1 cellular context compared by ENCODE assay signal in the genomic region with DNA sequence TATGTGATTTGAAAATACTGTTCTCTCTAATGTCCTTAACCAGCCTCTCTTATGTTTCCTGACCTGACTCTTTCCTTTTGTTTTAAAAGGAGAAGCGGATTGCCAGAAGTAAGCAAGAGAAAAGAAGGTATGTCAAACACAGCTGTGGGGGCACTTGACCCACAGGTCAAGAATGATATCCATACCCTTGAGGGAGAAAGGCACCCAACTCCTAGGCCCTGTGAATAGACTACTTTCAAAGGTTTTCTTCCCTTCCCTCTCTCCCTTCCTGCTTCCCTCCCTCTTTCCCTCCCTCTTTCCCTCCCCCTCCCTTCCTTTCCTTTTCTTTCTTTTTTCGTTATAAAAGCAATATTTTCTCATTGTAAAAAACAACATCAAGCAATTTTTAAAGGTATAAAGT.
A peak's percentile ranks its signal among the peaks of the same experiment; 100 is the strongest.
TF ChIP-seq lines count a peak whose summit lies in the region.

No MANE protein-coding gene starts in this region.

TF ChIP-seq in GM23338, 12 proteins besides CTCF, POLR2A, EP300 and RAD21 (continued from another document):
- TF ChIP-seq, protein P1, sequence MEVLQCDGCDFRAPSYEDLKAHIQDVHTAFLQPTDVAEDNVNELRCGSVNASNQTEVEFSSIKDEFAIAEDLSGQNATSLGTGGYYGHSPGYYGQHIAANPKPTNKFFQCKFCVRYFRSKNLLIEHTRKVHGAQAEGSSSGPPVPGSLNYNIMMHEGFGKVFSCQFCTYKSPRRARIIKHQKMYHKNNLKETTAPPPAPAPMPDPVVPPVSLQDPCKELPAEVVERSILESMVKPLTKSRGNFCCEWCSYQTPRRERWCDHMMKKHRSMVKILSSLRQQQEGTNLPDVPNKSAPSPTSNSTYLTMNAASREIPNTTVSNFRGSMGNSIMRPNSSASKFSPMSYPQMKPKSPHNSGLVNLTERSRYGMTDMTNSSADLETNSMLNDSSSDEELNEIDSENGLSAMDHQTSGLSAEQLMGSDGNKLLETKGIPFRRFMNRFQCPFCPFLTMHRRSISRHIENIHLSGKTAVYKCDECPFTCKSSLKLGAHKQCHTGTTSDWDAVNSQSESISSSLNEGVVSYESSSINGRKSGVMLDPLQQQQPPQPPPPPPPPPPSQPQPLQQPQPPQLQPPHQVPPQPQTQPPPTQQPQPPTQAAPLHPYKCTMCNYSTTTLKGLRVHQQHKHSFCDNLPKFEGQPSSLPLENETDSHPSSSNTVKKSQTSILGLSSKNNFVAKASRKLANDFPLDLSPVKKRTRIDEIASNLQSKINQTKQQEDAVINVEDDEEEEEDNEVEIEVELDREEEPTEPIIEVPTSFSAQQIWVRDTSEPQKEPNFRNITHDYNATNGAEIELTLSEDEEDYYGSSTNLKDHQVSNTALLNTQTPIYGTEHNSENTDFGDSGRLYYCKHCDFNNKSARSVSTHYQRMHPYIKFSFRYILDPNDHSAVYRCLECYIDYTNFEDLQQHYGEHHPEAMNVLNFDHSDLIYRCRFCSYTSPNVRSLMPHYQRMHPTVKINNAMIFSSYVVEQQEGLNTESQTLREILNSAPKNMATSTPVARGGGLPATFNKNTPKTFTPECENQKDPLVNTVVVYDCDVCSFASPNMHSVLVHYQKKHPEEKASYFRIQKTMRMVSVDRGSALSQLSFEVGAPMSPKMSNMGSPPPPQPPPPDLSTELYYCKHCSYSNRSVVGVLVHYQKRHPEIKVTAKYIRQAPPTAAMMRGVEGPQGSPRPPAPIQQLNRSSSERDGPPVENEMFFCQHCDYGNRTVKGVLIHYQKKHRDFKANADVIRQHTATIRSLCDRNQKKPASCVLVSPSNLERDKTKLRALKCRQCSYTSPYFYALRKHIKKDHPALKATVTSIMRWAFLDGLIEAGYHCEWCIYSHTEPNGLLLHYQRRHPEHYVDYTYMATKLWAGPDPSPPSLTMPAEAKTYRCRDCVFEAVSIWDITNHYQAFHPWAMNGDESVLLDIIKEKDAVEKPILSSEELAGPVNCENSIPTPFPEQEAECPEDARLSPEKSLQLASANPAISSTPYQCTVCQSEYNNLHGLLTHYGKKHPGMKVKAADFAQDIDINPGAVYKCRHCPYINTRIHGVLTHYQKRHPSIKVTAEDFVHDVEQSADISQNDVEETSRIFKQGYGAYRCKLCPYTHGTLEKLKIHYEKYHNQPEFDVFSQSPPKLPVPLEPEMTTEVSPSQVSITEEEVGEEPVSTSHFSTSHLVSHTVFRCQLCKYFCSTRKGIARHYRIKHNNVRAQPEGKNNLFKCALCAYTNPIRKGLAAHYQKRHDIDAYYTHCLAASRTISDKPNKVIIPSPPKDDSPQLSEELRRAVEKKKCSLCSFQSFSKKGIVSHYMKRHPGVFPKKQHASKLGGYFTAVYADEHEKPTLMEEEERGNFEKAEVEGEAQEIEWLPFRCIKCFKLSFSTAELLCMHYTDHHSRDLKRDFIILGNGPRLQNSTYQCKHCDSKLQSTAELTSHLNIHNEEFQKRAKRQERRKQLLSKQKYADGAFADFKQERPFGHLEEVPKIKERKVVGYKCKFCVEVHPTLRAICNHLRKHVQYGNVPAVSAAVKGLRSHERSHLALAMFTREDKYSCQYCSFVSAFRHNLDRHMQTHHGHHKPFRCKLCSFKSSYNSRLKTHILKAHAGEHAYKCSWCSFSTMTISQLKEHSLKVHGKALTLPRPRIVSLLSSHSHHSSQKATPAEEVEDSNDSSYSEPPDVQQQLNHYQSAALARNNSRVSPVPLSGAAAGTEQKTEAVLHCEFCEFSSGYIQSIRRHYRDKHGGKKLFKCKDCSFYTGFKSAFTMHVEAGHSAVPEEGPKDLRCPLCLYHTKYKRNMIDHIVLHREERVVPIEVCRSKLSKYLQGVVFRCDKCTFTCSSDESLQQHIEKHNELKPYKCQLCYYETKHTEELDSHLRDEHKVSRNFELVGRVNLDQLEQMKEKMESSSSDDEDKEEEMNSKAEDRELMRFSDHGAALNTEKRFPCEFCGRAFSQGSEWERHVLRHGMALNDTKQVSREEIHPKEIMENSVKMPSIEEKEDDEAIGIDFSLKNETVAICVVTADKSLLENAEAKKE (CRISPR knock-in tag; IDR thresholded peaks at IDR 0.05) = 0 out of 2 replicates have a peak, but pooled peaks have one; percentile 15
TF ChIP-seq in GM23338: peak in this region for 1.
